Comparison of ENCODE assay signal across 8 cellular contexts in the genomic region with DNA sequence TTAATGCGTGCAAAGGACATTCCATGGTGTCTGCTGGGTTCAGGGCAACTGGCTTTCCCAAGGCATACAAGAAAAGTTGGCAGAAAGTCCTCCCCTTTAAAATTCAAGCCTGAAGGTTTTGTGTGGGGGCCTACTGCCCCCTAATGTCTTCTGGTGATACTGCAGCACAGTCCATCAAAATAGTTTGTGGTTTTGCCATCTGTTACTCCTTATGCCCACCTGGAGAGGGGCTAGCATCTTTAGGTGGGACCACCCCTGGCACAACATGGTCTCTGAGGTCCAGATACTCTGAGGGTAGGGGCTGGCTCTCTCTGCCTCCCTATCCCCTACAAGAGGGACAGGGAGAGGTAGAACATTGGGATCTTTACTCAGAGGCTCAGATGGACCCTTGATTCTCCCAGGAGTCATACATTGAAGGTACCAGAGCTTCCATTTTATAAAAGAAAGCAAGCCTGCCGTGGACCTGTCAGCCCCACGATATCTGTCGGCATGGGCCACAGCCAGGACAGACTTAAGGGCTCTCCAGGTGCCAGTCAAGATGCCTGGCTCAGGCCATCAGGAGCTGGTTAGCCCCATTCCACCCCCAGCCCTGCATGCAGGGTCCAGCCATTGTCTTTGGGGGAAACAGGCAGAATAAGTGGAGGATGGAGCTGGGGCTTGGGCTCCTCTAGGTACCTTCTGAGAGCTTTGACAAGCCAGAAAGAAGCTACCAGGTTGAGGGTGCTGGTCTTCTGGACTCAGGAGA. TPM values are rescaled to one million over a fixed set of nuclear protein-coding genes. Genes with fewer than 3 reads are reported as not detected.
DNase-seq lines count a peak whose midpoint lies in the region; ATAC-seq, FAIRE-seq and TF ChIP-seq lines count a peak whose summit lies in the region.

No MANE protein-coding gene starts in this region.

- H3K9me1 ChIP-seq in K562 (ENCODE audit: control insufficient read depth, insufficient read depth, low read length): no peaks in the 10 kb centered on the region

- H3K9me3 ChIP-seq in K562 (replicated peaks; ENCODE audit: control insufficient read depth, insufficient read depth, low read depth, low read length): no peaks in the 10 kb centered on the region

- FAIRE-seq in K562 (lab: Jason Lieb, UNC): peak; percentile 87

- peak; percentile 71 to 74 for TF ChIP-seq RAD21 in K562 (CRISPR knock-in tag; conservative IDR thresholded peaks at IDR 0.05 in 1 of 2, IDR thresholded peaks at IDR 0.05 in 1 of 2)

- POLR2A ChIA-PET in K562 (lab: Yijun Ruan, JAX): interaction anchor here (0.6 kb wide), 1 partner anchor 54 kb away, joined by 3 read pairs; no protein-coding TSS in a partner anchor

- TF ChIP-seq POLR2A in K562 (conservative IDR thresholded peaks at IDR 0.05): no peak

- CTCF ChIA-PET in K562 (lab: Yijun Ruan, JAX; ENCODE audit: low intra/inter-chr PET ratio): interaction anchor here (0.6 to 2.6 kb wide), 9 partner anchors 135 to 708 kb away, joined by 3 to 18 read pairs (median 4); no protein-coding TSS in a partner anchor

- no peaks in the 10 kb centered on the region; the same call in 1 of the 2 replicates for H4K20me1 ChIP-seq in K562 (replicated peaks; ENCODE audit: control insufficient read depth, insufficient read depth, low read length)

- intact Hi-C loops in K562 (cut with micrococcal nuclease): loop anchor here (1.0 to 2.0 kb wide), 3 partner anchors 135 to 236 kb away; no protein-coding TSS in a partner anchor

- DNase-seq in DMS53 treated with DMSO at 0.1 percent for 48 hours (lab: John Stamatoyannopoulos, UW; ENCODE audit: unreplicated experiment): peak; percentile 29
- peak; percentile 58 for DNase-seq in HuH-7 (ENCODE audit: low spot score)
- DNase-seq in K562 (ENCODE audit: extremely low read depth in 1 of 4, low spot score in 3 of 4): peak; percentile 59 to 65 (median 62)
- peak; percentile 91 for DNase-seq in inferior parietal cortex (ENCODE audit: extremely low spot score)
- DNase-seq in stimulated activated CD4-positive, alpha-beta T cell treated with anti-CD3 and anti-CD28 coated beads, Interleukin-4, amount 100 ng/mL, for 24 hours: peak; percentile 47
- no peak for DNase-seq in HuH-7.5 (ENCODE audit: low spot score)
- no peak for DNase-seq in KG1 (lab: John Stamatoyannopoulos, UW)

- H3K4me2 ChIP-seq in K562 (ENCODE audit: insufficient read depth, low read length): no peak overlapping the region

- no peak overlapping the region for H2AFZ ChIP-seq in K562 (ENCODE audit: low read depth, low read length)

- ATAC-seq in SK-N-SH treated with all-trans-retinoic acid at 6 μM for 48 hours: peak; percentile 73
- peak; percentile 58 for ATAC-seq in K562

- H3K79me2 ChIP-seq in K562 (ENCODE audit: control insufficient read depth, insufficient read depth, low read length): no peaks in the 10 kb centered on the region; the same call in 2 of the 3 replicates

- no TSS peak for BruUV-seq in K562 (replicated peaks; lab: Mats Ljungman, UMichigan)

- H3K4me1 ChIP-seq in K562 (replicated peaks in 1 of 2; ENCODE audit: control insufficient read depth in 2 of 2, insufficient read depth in 2 of 2, low read length in 2 of 2): peaks cover 0 to 12% of the 10 kb centered on the region in 2 experiments; a peak in 1 of 5 replicates

- H3K27ac ChIP-seq in K562 (ENCODE audit: extremely low read depth, low read depth, low read length): no peak overlapping the region

- peaks cover 66% of the 10 kb centered on the region; the same call in 2 of the 3 replicates for H3K36me3 ChIP-seq in K562 (ENCODE audit: control insufficient read depth, insufficient read depth, low read length)

- no peaks in the 10 kb centered on the region for H3K27me3 ChIP-seq in K562 (ENCODE audit: control insufficient read depth in 2 of 2, insufficient read depth in 2 of 2, low read length in 2 of 2)

- WGBS in K562 (ENCODE audit: insufficient coverage, low coverage, missing lambda C conversion rate): 65% methylated on average over 4 of the region's 4 CpGs

- no peak overlapping the region for H3K4me3 ChIP-seq in K562

- no peak overlapping the region for H3K9ac ChIP-seq in K562 (ENCODE audit: insufficient read depth in 1 of 2, low read depth in 2 of 2, low read length in 2 of 2)

- TF ChIP-seq EP300 in K562 (IDR thresholded peaks at IDR 0.05; ENCODE audit: low read length): no peak

- TF ChIP-seq CTCF in K562 (IDR thresholded peaks at IDR 0.05 in 2 of 3, conservative IDR thresholded peaks at IDR 0.05 in 1 of 3; ENCODE audit: insufficient read depth in 2 of 3, low read depth in 1 of 3, low read length in 3 of 3): peak; percentile 73 to 88 (median 87)

- in situ Hi-C loops in K562 (cut with MboI): loop anchor here (10.0 kb wide), 1 partner anchor 155 kb away; no protein-coding TSS in a partner anchor

TF ChIP-seq in K562, 482 proteins besides CTCF, POLR2A, EP300 and RAD21 (continues in another document):
- TF ChIP-seq KLF16 (IDR thresholded peaks at IDR 0.05): 0 out of 2 replicates have a peak, but pooled peaks have one; percentile 22
- peak; percentile 49; the same call in 1 of the 2 replicates for TF ChIP-seq RB1 (IDR thresholded peaks at IDR 0.05; ENCODE audit: low read depth)
- TF ChIP-seq STAG1 (CRISPR knock-in tag; IDR thresholded peaks at IDR 0.05; ENCODE audit: borderline replicate concordance): peak; percentile 19; the same call in 1 of the 2 replicates

RNA-seq across cellular contexts. Expression of a gene that starts 6.3 kb away (rescaled TPM):
- 0.39 TPM in 1 of 2 replicates, not detected in the other for total RNA-seq in K562 (2011; cell fraction: chromatin; rRNA removed; ENCODE audit: low replicate concordance)
- total RNA-seq in K562 (2011; cell fraction: nucleolus; rRNA removed): not detected in 2 replicates
- not detected in 2 replicates for total RNA-seq in K562 (2011; cell fraction: nucleoplasm; rRNA removed)
- total RNA-seq in K562 (2014; rRNA removed) (0.05 TPM in 1 of 2 replicates, not detected in the other), K562 (2014; rRNA removed; fragmentation: Illumina TruSeq; extraction: Trizol) (not detected in 2 replicates), K562 (2015; rRNA removed; fragmentation: Illumina TruSeq; extraction: Trizol) (not detected in 2 replicates), K562 (2021) (0.07 and 0.36 TPM in 2 replicates)
- polyA plus RNA-seq in K562 (2011; rRNA removed) (0.09 TPM in 1 of 2 replicates, not detected in the other), K562 (2014; fragmentation: Illumina TruSeq; extraction: Trizol) (not detected in 2 replicates), K562 (2014; fragmentation: Nextera tagmentation; extraction: Ambion mirVana) (under 1 TPM in 1 of 2 experiments, not detected in 1; 0.15 TPM), K562 (2014; rRNA removed) (not detected in 2 replicates)
- not detected in 2 replicates for polyA plus RNA-seq in K562 (2011; cell fraction: cytosol; rRNA removed)
- 0.07 TPM in 1 of 2 replicates, not detected in the other for polyA plus RNA-seq in K562 (2011; cell fraction: nucleus; rRNA removed)
- polyA plus RNA-seq in K562 (2012): 0.17 and 0.39 TPM in 2 replicates
- polyA minus RNA-seq in K562 (2011; rRNA and poly(A)+ RNA removed): not detected in 2 replicates
- 1.3 TPM in 1 of 2 replicates, not detected in the other for polyA minus RNA-seq in K562 (2011; cell fraction: cytosol; rRNA and poly(A)+ RNA removed)
- polyA minus RNA-seq in K562 (2011; cell fraction: nucleus; rRNA and poly(A)+ RNA removed): 0.27 TPM in 1 of 2 replicates, not detected in the other

RNA-seq across cellular contexts. Expression of a gene that starts 15.6 kb away (rescaled TPM):
- total RNA-seq in K562 (2011; cell fraction: chromatin; rRNA removed; ENCODE audit: low replicate concordance): 19.2 and 54.6 TPM in 2 replicates
- 35.1 and 45.2 TPM in 2 replicates for total RNA-seq in K562 (2011; cell fraction: nucleolus; rRNA removed)
- 25.2 and 30.1 TPM in 2 replicates for total RNA-seq in K562 (2011; cell fraction: nucleoplasm; rRNA removed)
- total RNA-seq in K562 (2014; rRNA removed): 7.5 and 8.9 TPM in 2 replicates
- 3.1 and 4.6 TPM in 2 replicates for total RNA-seq in K562 (2014; rRNA removed; fragmentation: Illumina TruSeq; extraction: Trizol)
- 4.8 and 5.0 TPM in 2 replicates for total RNA-seq in K562 (2015; rRNA removed; fragmentation: Illumina TruSeq; extraction: Trizol)
- total RNA-seq in K562 (2021): 8.6 and 9.1 TPM in 2 replicates
- 7.6 and 11.8 TPM in 2 replicates for polyA plus RNA-seq in K562 (2011; rRNA removed)
- 8.9 and 16.0 TPM in 2 replicates for polyA plus RNA-seq in K562 (2011; cell fraction: cytosol; rRNA removed)
- 11.9 and 20.4 TPM in 2 replicates for polyA plus RNA-seq in K562 (2011; cell fraction: nucleus; rRNA removed)
- polyA plus RNA-seq in K562 (2012): 7.1 and 14.4 TPM in 2 replicates
- polyA plus RNA-seq in K562 (2014; fragmentation: Illumina TruSeq; extraction: Trizol): 4.0 and 5.9 TPM in 2 replicates
- 1 to 10 TPM in 1 of 2 experiments, under 1 TPM in 1; 0.42 to 1.1 TPM for polyA plus RNA-seq in K562 (2014; fragmentation: Nextera tagmentation; extraction: Ambion mirVana)
- polyA plus RNA-seq in K562 (2014; rRNA removed): 6.1 and 6.6 TPM in 2 replicates
- polyA minus RNA-seq in K562 (2011; rRNA and poly(A)+ RNA removed): 7.5 and 7.6 TPM in 2 replicates
- 7.8 and 9.6 TPM in 2 replicates for polyA minus RNA-seq in K562 (2011; cell fraction: cytosol; rRNA and poly(A)+ RNA removed)
- 6.3 and 6.7 TPM in 2 replicates for polyA minus RNA-seq in K562 (2011; cell fraction: nucleus; rRNA and poly(A)+ RNA removed)

RNA-seq across cellular contexts. Expression of a gene that starts 34.7 kb away (rescaled TPM):
- 281 and 367 TPM in 2 replicates for total RNA-seq in K562 (2011; cell fraction: chromatin; rRNA removed; ENCODE audit: low replicate concordance)
- 181 and 198 TPM in 2 replicates for total RNA-seq in K562 (2011; cell fraction: nucleolus; rRNA removed)
- 210 and 290 TPM in 2 replicates for total RNA-seq in K562 (2011; cell fraction: nucleoplasm; rRNA removed)
- total RNA-seq in K562 (2014; rRNA removed): 18.8 and 26.2 TPM in 2 replicates
- 29.8 and 33.6 TPM in 2 replicates for total RNA-seq in K562 (2014; rRNA removed; fragmentation: Illumina TruSeq; extraction: Trizol)
- total RNA-seq in K562 (2015; rRNA removed; fragmentation: Illumina TruSeq; extraction: Trizol): 27.7 and 28.7 TPM in 2 replicates
- total RNA-seq in K562 (2021): 58.0 and 59.8 TPM in 2 replicates
- 55.7 and 60.1 TPM in 2 replicates for polyA plus RNA-seq in K562 (2011; rRNA removed)
- polyA plus RNA-seq in K562 (2011; cell fraction: cytosol; rRNA removed): 63.4 and 107 TPM in 2 replicates
- polyA plus RNA-seq in K562 (2011; cell fraction: nucleus; rRNA removed): 196 and 243 TPM in 2 replicates
- 24.5 and 25.3 TPM in 2 replicates for polyA plus RNA-seq in K562 (2012)
- polyA plus RNA-seq in K562 (2014; fragmentation: Illumina TruSeq; extraction: Trizol): 51.9 and 53.3 TPM in 2 replicates
- polyA plus RNA-seq in K562 (2014; fragmentation: Nextera tagmentation; extraction: Ambion mirVana): 10 to 100 TPM; 12.6 to 12.8 TPM
- polyA plus RNA-seq in K562 (2014; rRNA removed): 38.6 and 44.6 TPM in 2 replicates
- 73.8 and 89.0 TPM in 2 replicates for polyA minus RNA-seq in K562 (2011; rRNA and poly(A)+ RNA removed)
- 29.8 and 51.2 TPM in 2 replicates for polyA minus RNA-seq in K562 (2011; cell fraction: cytosol; rRNA and poly(A)+ RNA removed)
- polyA minus RNA-seq in K562 (2011; cell fraction: nucleus; rRNA and poly(A)+ RNA removed): 43.2 and 62.4 TPM in 2 replicates

Comparison
In these comparisons a context has a peak if more than half of its experiments do, and no peak if none do; other contexts are left out.
1. DNase-seq: peak in DMS53 treated with DMSO at 0.1 percent for 48 hours (single experiment), HuH-7 (single experiment), K562 (4 of 4), inferior parietal cortex (single experiment) and stimulated activated CD4-positive, alpha-beta T cell treated with anti-CD3 and anti-CD28 coated beads, Interleukin-4, amount 100 ng/mL, for 24 hours (single experiment); none in HuH-7.5 (single experiment) and KG1 (single experiment).